Comparison of ENCODE assay signal across 22 cellular contexts in the genomic region with DNA sequence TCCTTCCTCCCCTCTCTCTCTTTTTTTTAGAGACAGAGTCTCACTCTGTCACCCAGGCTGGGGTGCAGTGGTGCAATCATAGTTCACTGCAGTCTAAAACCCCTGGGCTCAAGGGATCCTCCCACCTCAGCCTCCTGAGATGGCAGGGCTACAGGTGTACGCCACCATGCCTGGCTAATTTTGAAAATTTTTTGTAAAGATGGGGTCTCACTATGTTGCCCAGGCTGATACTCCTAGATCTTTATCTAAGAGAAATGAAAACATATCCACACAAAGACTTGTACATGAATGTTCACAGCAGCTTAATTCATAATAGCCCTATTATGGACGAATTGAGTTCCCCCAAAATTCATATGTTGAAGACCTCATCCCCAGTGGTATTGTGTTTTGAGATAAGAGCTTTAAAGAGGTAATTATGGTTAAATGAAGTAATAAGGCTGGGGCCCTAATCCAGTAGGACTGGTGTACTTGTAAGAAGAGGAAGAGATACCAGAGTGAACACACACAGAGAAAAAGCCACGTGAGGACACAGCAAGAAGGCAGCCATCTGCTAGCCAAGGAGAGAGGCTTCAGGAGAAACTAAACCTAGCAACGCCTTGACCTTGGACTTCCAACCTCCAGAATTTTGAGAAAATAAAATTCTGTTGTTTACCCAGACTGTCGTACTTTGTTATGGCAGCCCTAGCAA. TPM values are rescaled to one million over a fixed set of nuclear protein-coding genes. Genes with fewer than 3 reads are reported as not detected.
A peak's percentile ranks its signal among the peaks of the same experiment; 100 is the strongest.
DNase-seq lines count a peak whose midpoint lies in the region; ATAC-seq, FAIRE-seq and TF ChIP-seq lines count a peak whose summit lies in the region.
"Had no signal": no experiment of that assay in that cellular context is flagged by ENCODE, and none has a peak within 500 bp of the region (broad histone marks: within the 10 kb centered on the region; RNA-seq: fewer than 3 reads in every experiment).

No MANE protein-coding gene starts in this region.

- H3K4me1 ChIP-seq in GM23248 (ENCODE audit: insufficient read depth): no peaks in the 10 kb centered on the region
- H3K4me1 ChIP-seq: A549, BLaER1 had no signal

- DNase-seq in GM12891 (ENCODE audit: insufficient read length, low spot score) (no peak), NB4 (ENCODE audit: low read depth) (peak; percentile 57), SIG-M5 (lab: John Stamatoyannopoulos, UW) (peak; percentile 82), DMS153 treated with DMSO at 0.1 percent for 48 hours (lab: John Stamatoyannopoulos, UW; ENCODE audit: unreplicated experiment) (no peak), GM23248 (no peak)
- DNase-seq in stimulated activated effector memory CD8-positive, alpha-beta T cell treated with anti-CD3 and anti-CD28 coated beads, Interleukin-12 subunit alpha, Interleukin-12 subunit beta, amount 100 ng/mL, for 72 hours (ENCODE audit: low spot score in 2 of 2): no peak
- DNase-seq: DMS79, H9, NCI-H1436, NCI-H1930, NCI-H226, NCI-H524 treated with DMSO at 0.1 percent for 48 hours, RPMI8226, SHP77 treated with DMSO at 0.1 percent for 48 hours had no signal

- no peaks in the 10 kb centered on the region for H3K4me1 Mint-ChIP-seq in stimulated activated effector memory CD8-positive, alpha-beta T cell treated with anti-CD3 and anti-CD28 coated beads, Interleukin-12 subunit alpha, Interleukin-12 subunit beta, amount 100 ng/mL, for 72 hours

- H2AFZ ChIP-seq in GM23248: no peak overlapping the region

- H3F3A ChIP-seq in GM23248 (ENCODE audit: insufficient read depth): no peaks in the 10 kb centered on the region

- no peaks in the 10 kb centered on the region for H3K9me3 Mint-ChIP-seq in stimulated activated effector memory CD8-positive, alpha-beta T cell treated with anti-CD3 and anti-CD28 coated beads, Interleukin-12 subunit alpha, Interleukin-12 subunit beta, amount 100 ng/mL, for 72 hours
- H3K9me3 Mint-ChIP-seq: H9 had no signal

- H3K4me3 ChIP-seq in NB4 (ENCODE audit: low read depth, low read length) (no peak overlapping the region), GM23248 (no peak overlapping the region)
- H3K4me3 ChIP-seq: A549, BLaER1 had no signal

- ATAC-seq in stimulated activated effector memory CD8-positive, alpha-beta T cell treated with anti-CD3 and anti-CD28 coated beads, Interleukin-12 subunit alpha, Interleukin-12 subunit beta, amount 100 ng/mL, for 72 hours: no peak
- no peak for ATAC-seq in HG03108 (IDR thresholded peaks at IDR 0.05; ENCODE audit: unreplicated experiment)
- no peak for ATAC-seq in HG03039 (IDR thresholded peaks at IDR 0.05; ENCODE audit: unreplicated experiment)
- ATAC-seq: A549 had no signal

- WGBS in GM23248 (ENCODE audit: low coverage in 1 of 2, low lambda C conversion rate in 2 of 2, missing lambda C conversion rate in 2 of 2), 2 experiments: 48 to 50% methylated on average over 5 of the region's 5 CpGs

- peaks cover 38% of the 10 kb centered on the region for H3K27me3 ChIP-seq in GM23248 (replicated peaks; ENCODE audit: insufficient read depth)
- H3K27me3 ChIP-seq: BLaER1 had no signal

- H3K79me2 ChIP-seq in GM23248 (ENCODE audit: insufficient read depth): no peaks in the 10 kb centered on the region

- no peak for TF ChIP-seq CTCF in NB4 (IDR thresholded peaks at IDR 0.05; ENCODE audit: low read depth, low read length)

- H3K4me3 Mint-ChIP-seq in stimulated activated effector memory CD8-positive, alpha-beta T cell treated with anti-CD3 and anti-CD28 coated beads, Interleukin-12 subunit alpha, Interleukin-12 subunit beta, amount 100 ng/mL, for 72 hours: no peak overlapping the region
- H3K4me3 Mint-ChIP-seq: H9, IgD-negative memory B cell had no signal

- H3K4me2 ChIP-seq in GM23248 (ENCODE audit: unreplicated experiment): no peak overlapping the region
- H3K4me2 ChIP-seq: A549, BLaER1 had no signal

- TF ChIP-seq POLR2A in GM12891 (IDR thresholded peaks at IDR 0.05; ENCODE audit: low read depth, low read length) (no peak), NB4 (IDR thresholded peaks at IDR 0.05; ENCODE audit: extremely low read depth, insufficient read length) (no peak)

- no peaks in the 10 kb centered on the region for H4K20me1 ChIP-seq in GM23248 (ENCODE audit: insufficient read depth)

- no peaks in the 10 kb centered on the region for H3K9me3 ChIP-seq in GM23248 (ENCODE audit: low read depth)
- H3K9me3 ChIP-seq: A549 had no signal

- no peak overlapping the region for H3K27ac ChIP-seq in GM23248
- H3K27ac ChIP-seq: A549, BLaER1 had no signal

- H3K9me2 ChIP-seq in GM23248 (ENCODE audit: insufficient read depth): no peaks in the 10 kb centered on the region

- H3K36me3 Mint-ChIP-seq in stimulated activated effector memory CD8-positive, alpha-beta T cell treated with anti-CD3 and anti-CD28 coated beads, Interleukin-12 subunit alpha, Interleukin-12 subunit beta, amount 100 ng/mL, for 72 hours: no peaks in the 10 kb centered on the region

- peak overlapping the region; percentile 11 for H3K27ac Mint-ChIP-seq in stimulated activated effector memory CD8-positive, alpha-beta T cell treated with anti-CD3 and anti-CD28 coated beads, Interleukin-12 subunit alpha, Interleukin-12 subunit beta, amount 100 ng/mL, for 72 hours
- H3K27ac Mint-ChIP-seq: H9, IgD-negative memory B cell had no signal

- no peaks in the 10 kb centered on the region for H3K36me3 ChIP-seq in GM23248 (ENCODE audit: low read depth)

- FAIRE-seq in GM12891 (lab: Jason Lieb, UNC): no peak
- FAIRE-seq: A549, D721Med had no signal

- no peak overlapping the region for H3K9ac ChIP-seq in GM23248
- H3K9ac ChIP-seq: BLaER1 had no signal

- in situ Hi-C loops in GM23248 (cut with MboI): no loop called here

TF ChIP-seq in GM12891, 5 proteins besides CTCF, POLR2A, EP300 and RAD21:
- TF ChIP-seq TAF1 (IDR thresholded peaks at IDR 0.05; ENCODE audit: low read depth, low read length) (no peak), SPI1 (IDR thresholded peaks at IDR 0.05; ENCODE audit: low read depth, low read length) (0 out of 2 replicates have a peak, but pooled peaks have one; percentile 11)
TF ChIP-seq in GM12891: peak in this region for 1.

RNA-seq across cellular contexts. Expression of a gene that starts 13.3 kb away (rescaled TPM):
- 2.3 TPM for polyA plus RNA-seq in GM12891 (2012; ENCODE audit: low read depth, missing spikeins)
- not detected in 2 replicates for total RNA-seq in GM23248 (2014; rRNA removed; shearing (Covaris generic))
- polyA plus RNA-seq in GM23248 (2016; fragmentation: Nextera tagmentation; extraction: Ambion mirVana): not detected in 2 replicates
- total RNA-seq: LHCN-M2 had no signal

RNA-seq across cellular contexts. Expression of a gene that starts 30.8 kb away (rescaled TPM):
- polyA plus RNA-seq in GM12891 (2012; ENCODE audit: low read depth, missing spikeins): not detected
- total RNA-seq in GM23248 (2014; rRNA removed; shearing (Covaris generic)): not detected in 2 replicates
- polyA plus RNA-seq in GM23248 (2016; fragmentation: Nextera tagmentation; extraction: Ambion mirVana): 0.21 TPM in 1 of 2 replicates, not detected in the other
- total RNA-seq: LHCN-M2; T-helper 1 cell treated with Interleukin-12 subunit alpha and Interleukin-12 subunit beta and Interleukin-4 antibody, amounts not matched to agents 30 ng/mL and 1 ng/mL, for 36 hours had no signal
- polyA plus RNA-seq: IgD-negative memory B cell had no signal

Comparison
In these comparisons a context has a peak if more than half of its experiments do, and no peak if none do; other contexts are left out.
1. DNase-seq: peak in NB4 (single experiment) and SIG-M5 (single experiment); none in GM12891 (single experiment), stimulated activated effector memory CD8-positive, alpha-beta T cell treated with anti-CD3 and anti-CD28 coated beads, Interleukin-12 subunit alpha, Interleukin-12 subunit beta, amount 100 ng/mL, for 72 hours (0 of 2), DMS153 treated with DMSO at 0.1 percent for 48 hours (single experiment) and GM23248 (single experiment).